Comparison of ENCODE assay signal across 8 cellular contexts in genomic region chr12:111775205-111776193, GRCh38. TPM values are rescaled to one million over a fixed set of nuclear protein-coding genes. Genes with fewer than 3 reads are reported as not detected.
A peak's percentile ranks its signal among the peaks of the same experiment; 100 is the strongest.
DNase-seq lines count a peak whose midpoint lies in the region; ATAC-seq and TF ChIP-seq lines count a peak whose summit lies in the region.

No MANE protein-coding gene starts in this region.

- H3K27ac ChIP-seq in ACC112 (ENCODE audit: low read depth, low read length) (peak overlapping the region; percentile 70), psoas muscle (peak overlapping the region; percentile 85)

- peaks cover 3% of the 10 kb centered on the region for H3K4me1 Mint-ChIP-seq in activated T-cell treated with anti-CD3 and anti-CD28 coated beads, Interleukin-2, amount 50 U/mL, for 4 hours (ENCODE audit: low read depth)

- 6 to 15% (median 13%) methylated on average over 15 of the region's 15 CpGs for WGBS in psoas muscle, 3 donors

- H3K4me3 ChIP-seq in ACC112 (ENCODE audit: low read depth, low read length) = peak overlapping the region; percentile 46
- peak overlapping the region; percentile 33; the same call in 1 of the 2 replicates for H3K4me3 ChIP-seq in WI38 (ENCODE audit: low read depth, low read length)
- H3K4me3 ChIP-seq in psoas muscle = peak overlapping the region; percentile 47

- DNase-seq in HuH-7 (ENCODE audit: low spot score) (peak; percentile 75), Right ventricle myocardium inferior (ENCODE audit: missing footprints) (peak; percentile 93), psoas muscle (peak; percentile 72 to 85), NCI-H2081 treated with DMSO at 0.1 percent for 48 hours (lab: John Stamatoyannopoulos, UW) (no peak)
- DNase-seq in activated T-cell treated with anti-CD3 and anti-CD28 coated beads, Interleukin-2, amount 50 U/mL, for 4 hours = no peak

- intact Hi-C loops in Right ventricle myocardium inferior (cut with DNase I) (loop anchor here (2.0 kb wide), 1 partner anchor 17 kb away; no protein-coding TSS in a partner anchor), psoas muscle (cut with DNase I) (loop anchor here in 1 of 2 donors (1.0 kb wide), 1 partner anchor 15 kb away; no protein-coding TSS in a partner anchor)

- no peaks in the 10 kb centered on the region for H3K27me3 ChIP-seq in ACC112 (ENCODE audit: insufficient read depth, low read length)
- H3K27me3 ChIP-seq in psoas muscle (ENCODE audit: insufficient read depth in 3 of 3, low read length in 2 of 3) = no peaks in the 10 kb centered on the region

- H2AFZ ChIP-seq in ACC112 (ENCODE audit: low read length, unreplicated experiment) = peak overlapping the region; percentile 67

- peaks cover 3% of the 10 kb centered on the region for H3K36me3 Mint-ChIP-seq in activated T-cell treated with anti-CD3 and anti-CD28 coated beads, Interleukin-2, amount 50 U/mL, for 4 hours (ENCODE audit: insufficient read depth)

- peaks cover 2% of the 10 kb centered on the region for H3K79me2 ChIP-seq in ACC112 (ENCODE audit: control insufficient read depth, insufficient read depth, low read length, unreplicated experiment)

- H3K36me3 ChIP-seq in ACC112 (ENCODE audit: insufficient read depth, low read length) = no peaks in the 10 kb centered on the region
- H3K36me3 ChIP-seq in psoas muscle (ENCODE audit: insufficient read depth in 1 of 2, low read depth in 1 of 2) = peaks cover 0 to 7% of the 10 kb centered on the region in 2 donors

- no peak overlapping the region for H3K4me3 Mint-ChIP-seq in activated T-cell treated with anti-CD3 and anti-CD28 coated beads, Interleukin-2, amount 50 U/mL, for 4 hours

- no peaks in the 10 kb centered on the region for H3K9me3 Mint-ChIP-seq in activated T-cell treated with anti-CD3 and anti-CD28 coated beads, Interleukin-2, amount 50 U/mL, for 4 hours

- H3K4me1 ChIP-seq in ACC112 (ENCODE audit: control insufficient read depth, insufficient read depth, low read length, unreplicated experiment) (peaks cover 36% of the 10 kb centered on the region), psoas muscle (peaks cover 49% of the 10 kb centered on the region)

- TF ChIP-seq CTCF in WI38 (IDR thresholded peaks at IDR 0.05; ENCODE audit: low read depth, low read length) = no peak
- TF ChIP-seq CTCF in psoas muscle (IDR thresholded peaks at IDR 0.05) = no peak

- H3K9me3 ChIP-seq in psoas muscle = no peaks in the 10 kb centered on the region

- H3K27me3 Mint-ChIP-seq in activated T-cell treated with anti-CD3 and anti-CD28 coated beads, Interleukin-2, amount 50 U/mL, for 4 hours (ENCODE audit: low read depth) = peaks cover 4% of the 10 kb centered on the region

- peak; percentile 67 for ATAC-seq in GM19395 (IDR thresholded peaks at IDR 0.05; ENCODE audit: unreplicated experiment)
- peak; percentile 78 for ATAC-seq in Right ventricle myocardium inferior
- ATAC-seq in psoas muscle = peak; percentile 52 to 71 (median 63)
- ATAC-seq in activated T-cell treated with anti-CD3 and anti-CD28 coated beads, Interleukin-2, amount 50 U/mL, for 4 hours = no peak

RNA-seq across cellular contexts. Expression of gene ALDH2, which starts 8.8 kb away (rescaled TPM):
- total RNA-seq in Right ventricle myocardium inferior (382 TPM), psoas muscle (100 to 1,000 TPM; 135 to 212 (median 158) TPM)
- 100 to 1,000 TPM in 1 of 3 donors, 10 to 100 TPM in 2; 66.6 to 129 (median 90.4) TPM for polyA plus RNA-seq in psoas muscle
- 1 to 10 TPM; 1.6 to 2.7 (median 2.7) TPM for total RNA-seq in activated T-cell treated with anti-CD3 and anti-CD28 coated beads, Interleukin-2, amount 50 U/mL, for 4 hours

Comparison
In these comparisons a context has a peak if more than half of its experiments do, and no peak if none do; other contexts are left out.
1. ATAC-seq: peak in GM19395 (single experiment), Right ventricle myocardium inferior (single experiment) and psoas muscle (4 of 4); none in activated T-cell treated with anti-CD3 and anti-CD28 coated beads, Interleukin-2, amount 50 U/mL, for 4 hours (0 of 2).
2. DNase-seq: peak in HuH-7 (single experiment), Right ventricle myocardium inferior (single experiment) and psoas muscle (2 of 2); none in NCI-H2081 treated with DMSO at 0.1 percent for 48 hours (single experiment) and activated T-cell treated with anti-CD3 and anti-CD28 coated beads, Interleukin-2, amount 50 U/mL, for 4 hours (single experiment).
3. RNA of gene ALDH2, which starts 8.8 kb away (total RNA-seq): 382 TPM in Right ventricle myocardium inferior (single experiment) and 135 to 212 TPM in psoas muscle; 1.6 to 2.7 TPM in activated T-cell treated with anti-CD3 and anti-CD28 coated beads, Interleukin-2, amount 50 U/mL, for 4 hours; every median in the first group is over 10 times any median in the second.
4. Peak in every context shown above with its lines, with median percentiles within 50 percentile points of each other: H3K4me3 ChIP-seq.